15 cellular contexts compared by ENCODE assay signal in the genomic region with DNA sequence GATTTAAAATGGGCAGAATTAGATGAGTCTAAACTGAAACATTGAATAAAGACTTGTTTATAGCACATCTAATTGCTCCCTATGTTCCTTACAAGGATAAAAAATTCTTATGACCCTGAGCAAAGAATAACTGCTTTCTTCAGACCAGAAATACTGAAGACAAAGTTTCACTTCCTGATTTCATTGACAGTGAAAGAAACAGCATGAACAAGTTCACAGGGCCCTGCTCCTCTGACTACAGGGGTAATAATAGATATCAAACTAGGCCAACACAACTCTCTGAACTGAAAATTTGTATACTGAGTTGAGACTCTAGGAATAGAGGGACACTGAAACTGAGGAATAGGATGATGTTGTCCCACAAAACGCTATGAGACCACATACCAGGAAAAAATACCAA.
A peak's percentile ranks its signal among the peaks of the same experiment; 100 is the strongest.
DNase-seq lines count a peak whose midpoint lies in the region; ATAC-seq and TF ChIP-seq lines count a peak whose summit lies in the region.
"Had no signal": no experiment of that assay in that cellular context is flagged by ENCODE, and none has a peak within 500 bp of the region (broad histone marks: within the 10 kb centered on the region; RNA-seq: fewer than 3 reads in every experiment).

No MANE protein-coding gene starts in this region.

- no peak overlapping the region for H3K9ac ChIP-seq in MM.1S (ENCODE audit: low read length)

- no peaks in the 10 kb centered on the region for H3K9me2 ChIP-seq in MM.1S (replicated peaks; ENCODE audit: insufficient read depth, low read length)

- no peaks in the 10 kb centered on the region for H3K36me3 ChIP-seq in MM.1S (replicated peaks; ENCODE audit: insufficient read depth, low read length)
- H3K36me3 ChIP-seq: pancreas had no signal

- no peaks in the 10 kb centered on the region for H3K27me3 ChIP-seq in MM.1S (replicated peaks; ENCODE audit: insufficient read depth, low read length)
- H3K27me3 ChIP-seq: pancreas had no signal

- H3K9me3 ChIP-seq in MM.1S (replicated peaks; ENCODE audit: insufficient read depth, low read length) = no peaks in the 10 kb centered on the region
- H3K9me3 ChIP-seq: pancreas had no signal

- no peak overlapping the region for H3K4me3 ChIP-seq in MM.1S (ENCODE audit: low read length)
- H3K4me3 ChIP-seq: pancreas had no signal

- H4K20me1 ChIP-seq in MM.1S (ENCODE audit: insufficient read depth, low read length) = no peaks in the 10 kb centered on the region

- no peak for TF ChIP-seq CTCF in MM.1S (IDR thresholded peaks at IDR 0.05; ENCODE audit: low read length)

- DNase-seq in MM.1S (peak; percentile 69), pons (ENCODE audit: low spot score) (peak; percentile 6), HPDE6-E6E7 (ENCODE audit: extremely low spot score) (no peak), left colon (no peak), NCI-H748 treated with DMSO at 0.1 percent for 48 hours (lab: John Stamatoyannopoulos, UW) (no peak), NCI-H748 (lab: John Stamatoyannopoulos, UW; ENCODE audit: unreplicated experiment) (no peak)
- DNase-seq: activated CD4-positive, alpha-beta T cell treated with anti-CD3 and anti-CD28 coated beads, Interleukin-2, amount 50 U/mL, for 48 hours; activated naive CD4-positive, alpha-beta T cell; effector CD8-positive, alpha-beta T cell; NCI-H1092 treated with DMSO at 0.1 percent for 48 hours; pancreas; T1000; trophoblast cell had no signal

- H3K27ac ChIP-seq in MM.1S (ENCODE audit: low read length) = no peak overlapping the region; the same call in 1 of the 2 replicates
- H3K27ac ChIP-seq: pancreas had no signal

- peaks cover 13% of the 10 kb centered on the region for H3K4me1 ChIP-seq in MM.1S (ENCODE audit: low read length)
- H3K4me1 ChIP-seq: pancreas had no signal

- intact Hi-C loops in left colon (cut with DNase I, micrococcal nuclease) = no loop called here

- ATAC-seq in GM19372 (IDR thresholded peaks at IDR 0.05; ENCODE audit: low read depth, unreplicated experiment) (peak; percentile 90), HG02870 (IDR thresholded peaks at IDR 0.05; ENCODE audit: unreplicated experiment) (peak; percentile 95), left colon (no peak)
- ATAC-seq: pancreas had no signal

- H2AFZ ChIP-seq in MM.1S (ENCODE audit: low read length) = no peak overlapping the region

- H3K4me2 ChIP-seq in MM.1S (ENCODE audit: low read depth, low read length) = peak overlapping the region; percentile 19; the same call in 1 of the 2 replicates

- no peaks in the 10 kb centered on the region for H3F3A ChIP-seq in MM.1S (ENCODE audit: insufficient read depth, low read length)

- no peaks in the 10 kb centered on the region for H3K79me2 ChIP-seq in MM.1S (ENCODE audit: low read length)

Comparison
In these comparisons a context has a peak if more than half of its experiments do, and no peak if none do; other contexts are left out.
1. DNase-seq: peak in MM.1S (single experiment) and pons (single experiment); none in HPDE6-E6E7 (single experiment), left colon (0 of 2), NCI-H748 treated with DMSO at 0.1 percent for 48 hours (single experiment) and NCI-H748 (single experiment).